Comparison of ENCODE assay signal across 18 cellular contexts in the genomic region with DNA sequence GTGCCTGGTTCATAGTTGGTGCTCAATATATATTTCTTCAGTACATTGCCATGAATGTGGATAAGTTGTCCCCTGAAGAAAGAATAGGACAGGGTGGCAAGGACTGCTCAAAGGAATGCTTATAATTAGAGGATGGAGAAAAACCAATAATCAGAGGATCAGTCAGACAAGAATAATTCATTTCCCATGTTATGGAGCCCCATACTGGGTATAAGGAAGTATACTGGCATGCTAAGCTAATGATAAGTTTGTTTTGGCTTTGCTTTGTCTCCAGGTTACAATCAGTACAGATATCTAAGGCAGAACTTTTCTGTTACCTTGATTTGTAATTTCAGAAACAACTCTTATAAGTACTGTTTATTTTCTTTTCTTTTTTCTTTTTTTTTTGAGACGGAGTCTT. TPM values are rescaled to one million over a fixed set of nuclear protein-coding genes. Genes with fewer than 3 reads are reported as not detected.
A peak's percentile ranks its signal among the peaks of the same experiment; 100 is the strongest.
DNase-seq lines count a peak whose midpoint lies in the region; ATAC-seq, FAIRE-seq and TF ChIP-seq lines count a peak whose summit lies in the region.
"Had no signal": no experiment of that assay in that cellular context is flagged by ENCODE, and none has a peak within 500 bp of the region (broad histone marks: within the 10 kb centered on the region; RNA-seq: fewer than 3 reads in every experiment).

No MANE protein-coding gene starts in this region.

- TF ChIP-seq CTCF in K562 (IDR thresholded peaks at IDR 0.05 in 2 of 3, conservative IDR thresholded peaks at IDR 0.05 in 1 of 3; ENCODE audit: insufficient read depth in 2 of 3, low read depth in 1 of 3, low read length in 3 of 3) (no peak), osteoblast (IDR thresholded peaks at IDR 0.05; ENCODE audit: extremely low read depth, low read depth, low read length) (no peak)

- no peaks in the 10 kb centered on the region for H3K27me3 ChIP-seq in K562 (ENCODE audit: control insufficient read depth in 2 of 2, insufficient read depth in 2 of 2, low read length in 2 of 2)
- no peaks in the 10 kb centered on the region for H3K27me3 ChIP-seq in osteoblast (ENCODE audit: insufficient read depth, low read length)
- H3K27me3 ChIP-seq: SJCRH30 had no signal

- BruUV-seq in K562 (replicated peaks; lab: Mats Ljungman, UMichigan) = no TSS peak

- H2AFZ ChIP-seq in K562 (ENCODE audit: low read depth, low read length) (no peak overlapping the region), osteoblast (ENCODE audit: low read length) (peak overlapping the region; percentile 15)

- H3K9ac ChIP-seq in K562 (ENCODE audit: insufficient read depth in 1 of 2, low read depth in 2 of 2, low read length in 2 of 2) = no peak overlapping the region

- in situ Hi-C loops in K562 (cut with MboI) = no loop called here

- CTCF ChIA-PET in K562 (lab: Yijun Ruan, JAX; ENCODE audit: low intra/inter-chr PET ratio) = no interaction called here

- POLR2A ChIA-PET in K562 (lab: Yijun Ruan, JAX) = no interaction called here

- no peak for TF ChIP-seq EP300 in K562 (IDR thresholded peaks at IDR 0.05; ENCODE audit: low read length)

- no peak overlapping the region for H3K27ac Mint-ChIP-seq in stimulated activated naive CD8-positive, alpha-beta T cell treated with anti-CD3 and anti-CD28 coated beads, Interleukin-15, amount 100 ng/mL, for 72 hours
- H3K27ac Mint-ChIP-seq: CD4-positive, alpha-beta T cell; HFFc6 had no signal

- H3K4me1 ChIP-seq in K562 (replicated peaks in 1 of 2; ENCODE audit: control insufficient read depth in 2 of 2, insufficient read depth in 2 of 2, low read length in 2 of 2) (no peaks in the 10 kb centered on the region; a peak in 2 of 5 replicates), osteoblast (ENCODE audit: insufficient read depth, low read length) (peaks cover 1% of the 10 kb centered on the region)

- no peaks in the 10 kb centered on the region for H3K9me3 Mint-ChIP-seq in stimulated activated naive CD8-positive, alpha-beta T cell treated with anti-CD3 and anti-CD28 coated beads, Interleukin-15, amount 100 ng/mL, for 72 hours
- H3K9me3 Mint-ChIP-seq: CD4-positive, alpha-beta T cell; HFFc6 had no signal

- peaks cover 28% of the 10 kb centered on the region for H3K4me1 Mint-ChIP-seq in stimulated activated naive CD8-positive, alpha-beta T cell treated with anti-CD3 and anti-CD28 coated beads, Interleukin-15, amount 100 ng/mL, for 72 hours

- intact Hi-C loops in K562 (cut with micrococcal nuclease) = no loop called here

- H3K36me3 ChIP-seq in K562 (ENCODE audit: control insufficient read depth, insufficient read depth, low read length) (no peaks in the 10 kb centered on the region), osteoblast (ENCODE audit: insufficient read depth, low read length) (no peaks in the 10 kb centered on the region)
- H3K36me3 ChIP-seq: SJCRH30 had no signal

- no peaks in the 10 kb centered on the region for H3K27me3 Mint-ChIP-seq in stimulated activated naive CD8-positive, alpha-beta T cell treated with anti-CD3 and anti-CD28 coated beads, Interleukin-15, amount 100 ng/mL, for 72 hours
- H3K27me3 Mint-ChIP-seq: CD4-positive, alpha-beta T cell had no signal

- H4K20me1 ChIP-seq in K562 (replicated peaks; ENCODE audit: control insufficient read depth, insufficient read depth, low read length) (no peaks in the 10 kb centered on the region), osteoblast (ENCODE audit: insufficient read depth, low read length) (no peaks in the 10 kb centered on the region)

- WGBS in K562 (ENCODE audit: insufficient coverage, low coverage, missing lambda C conversion rate) = no CpG with 5 or more reads among the region's 1 CpG

- TF ChIP-seq RAD21 in K562 (CRISPR knock-in tag; conservative IDR thresholded peaks at IDR 0.05 in 1 of 2, IDR thresholded peaks at IDR 0.05 in 1 of 2) = no peak

- no peak overlapping the region for H3K27ac ChIP-seq in K562 (ENCODE audit: extremely low read depth, low read depth, low read length)
- no peak overlapping the region for H3K27ac ChIP-seq in osteoblast (ENCODE audit: low read depth, low read length)
- H3K27ac ChIP-seq: 22Rv1, HL-60 had no signal

- H3K9me1 ChIP-seq in K562 (ENCODE audit: control insufficient read depth, insufficient read depth, low read length) = no peaks in the 10 kb centered on the region

- DNase-seq in DMS53 (lab: John Stamatoyannopoulos, UW) (peak; percentile 3), DMS53 treated with DMSO at 0.1 percent for 48 hours (lab: John Stamatoyannopoulos, UW; ENCODE audit: unreplicated experiment) (no peak), K562 (ENCODE audit: extremely low read depth in 1 of 4, low spot score in 3 of 4) (no peak), osteoblast (ENCODE audit: insufficient read length, low spot score, missing footprints) (no peak), middle frontal gyrus (ENCODE audit: extremely low spot score, low spot score) (no peak), NCI-H146 (lab: John Stamatoyannopoulos, UW) (no peak)
- DNase-seq in stimulated activated naive CD8-positive, alpha-beta T cell treated with anti-CD3 and anti-CD28 coated beads, Interleukin-15, amount 100 ng/mL, for 72 hours = no peak
- DNase-seq: CD4-positive, alpha-beta T cell; HFFc6; NCI-H1436; NCI-H2029; NCI-H2171; NCI-H526 had no signal

- H3K4me2 ChIP-seq in K562 (ENCODE audit: insufficient read depth, low read length) (no peak overlapping the region), osteoblast (ENCODE audit: insufficient read depth, low read length) (no peak overlapping the region)

- no peaks in the 10 kb centered on the region for H3K9me3 ChIP-seq in K562 (replicated peaks; ENCODE audit: control insufficient read depth, insufficient read depth, low read depth, low read length)
- no peaks in the 10 kb centered on the region for H3K9me3 ChIP-seq in osteoblast (ENCODE audit: low read depth, low read length)
- H3K9me3 ChIP-seq: SJCRH30 had no signal

- H3K4me3 ChIP-seq in K562 (no peak overlapping the region), osteoblast (ENCODE audit: insufficient read depth, low read length) (no peak overlapping the region)
- H3K4me3 ChIP-seq: SJCRH30 had no signal

- no peak for FAIRE-seq in K562 (lab: Jason Lieb, UNC)
- FAIRE-seq: H54 had no signal

- ATAC-seq in K562 (no peak), HG03520 (IDR thresholded peaks at IDR 0.05; ENCODE audit: unreplicated experiment) (no peak)
- no peak for ATAC-seq in stimulated activated naive CD8-positive, alpha-beta T cell treated with anti-CD3 and anti-CD28 coated beads, Interleukin-15, amount 100 ng/mL, for 72 hours

- no peak for TF ChIP-seq POLR2A in K562 (conservative IDR thresholded peaks at IDR 0.05)

- no peaks in the 10 kb centered on the region for H3K79me2 ChIP-seq in K562 (ENCODE audit: control insufficient read depth, insufficient read depth, low read length)
- no peaks in the 10 kb centered on the region for H3K79me2 ChIP-seq in osteoblast (ENCODE audit: insufficient read depth, low read length)

- H3K4me3 Mint-ChIP-seq in stimulated activated naive CD8-positive, alpha-beta T cell treated with anti-CD3 and anti-CD28 coated beads, Interleukin-15, amount 100 ng/mL, for 72 hours = no peak overlapping the region
- H3K4me3 Mint-ChIP-seq: CD4-positive, alpha-beta T cell; HFFc6 had no signal

TF ChIP-seq in K562, 482 proteins besides CTCF, POLR2A, EP300 and RAD21:
- TF ChIP-seq RFX1 (IDR thresholded peaks at IDR 0.05) = peak; percentile 39; the same call in 1 of the 2 replicates
- TF ChIP-seq CHD1 (IDR thresholded peaks at IDR 0.05; ENCODE audit: low read length) = no peak

RNA-seq across cellular contexts. Expression of a gene that starts 27.4 kb away (rescaled TPM):
- total RNA-seq in K562 (2011; cell fraction: chromatin; rRNA removed; ENCODE audit: low replicate concordance) = 12.1 and 12.2 TPM in 2 replicates
- total RNA-seq in K562 (2011; cell fraction: nucleolus; rRNA removed) = 9.1 and 10.3 TPM in 2 replicates
- total RNA-seq in K562 (2011; cell fraction: nucleoplasm; rRNA removed) = 11.2 and 16.2 TPM in 2 replicates
- 24.9 and 29.9 TPM in 2 replicates for total RNA-seq in K562 (2014; rRNA removed)
- total RNA-seq in K562 (2014; rRNA removed; fragmentation: Illumina TruSeq; extraction: Trizol) = 18.5 and 19.2 TPM in 2 replicates
- total RNA-seq in K562 (2015; rRNA removed; fragmentation: Illumina TruSeq; extraction: Trizol) = 22.8 and 23.3 TPM in 2 replicates
- total RNA-seq in K562 (2021) = 33.6 and 35.2 TPM in 2 replicates
- 14.2 and 16.3 TPM in 2 replicates for polyA plus RNA-seq in K562 (2011; rRNA removed)
- polyA plus RNA-seq in K562 (2011; cell fraction: cytosol; rRNA removed) = 9.6 and 14.5 TPM in 2 replicates
- polyA plus RNA-seq in K562 (2011; cell fraction: nucleus; rRNA removed) = 11.4 and 14.0 TPM in 2 replicates
- polyA plus RNA-seq in K562 (2012) = 28.6 and 33.5 TPM in 2 replicates
- polyA plus RNA-seq in K562 (2014; fragmentation: Illumina TruSeq; extraction: Trizol) = 25.7 and 28.8 TPM in 2 replicates
- 10 to 100 TPM; 15.3 to 32.5 TPM for polyA plus RNA-seq in K562 (2014; fragmentation: Nextera tagmentation; extraction: Ambion mirVana)
- polyA plus RNA-seq in K562 (2014; rRNA removed) = 23.6 and 27.1 TPM in 2 replicates
- 17.7 and 17.9 TPM in 2 replicates for polyA minus RNA-seq in K562 (2011; rRNA and poly(A)+ RNA removed)
- 11.6 and 12.2 TPM in 2 replicates for polyA minus RNA-seq in K562 (2011; cell fraction: cytosol; rRNA and poly(A)+ RNA removed)
- 9.0 and 14.4 TPM in 2 replicates for polyA minus RNA-seq in K562 (2011; cell fraction: nucleus; rRNA and poly(A)+ RNA removed)
- total RNA-seq in osteoblast = 58.6 and 63.9 TPM in 2 replicates
